Comparison of ENCODE assay signal across 15 cellular contexts in genomic region chr1:160622885-160623633, GRCh38. TPM values are rescaled to one million over a fixed set of nuclear protein-coding genes. Genes with fewer than 3 reads are reported as not detected.
DNase-seq lines count a peak whose midpoint lies in the region; ATAC-seq, FAIRE-seq and TF ChIP-seq lines count a peak whose summit lies in the region.
"Had no signal": no experiment of that assay in that cellular context is flagged by ENCODE, and none has a peak within 500 bp of the region (broad histone marks: within the 10 kb centered on the region; RNA-seq: fewer than 3 reads in every experiment).

No MANE protein-coding gene starts in this region.

- FAIRE-seq in GM12891 (lab: Jason Lieb, UNC) = peak; percentile 95

- peaks cover 18 to 74% (median 32%) of the 10 kb centered on the region in 11 experiments; a peak in 19 of 22 replicates for H3K36me3 ChIP-seq in BLaER1 treated with 17β-estradiol and CSF1 and Interleukin-3, amounts not matched to agents 10 nM and 100 nM
- no peaks in the 10 kb centered on the region for H3K36me3 ChIP-seq in PC-3 (ENCODE audit: low read depth, low read length)
- no peaks in the 10 kb centered on the region for H3K36me3 ChIP-seq in neural progenitor cell

- intact Hi-C loops in PC-3 (cut with micrococcal nuclease) = no loop called here

- H3K4me1 ChIP-seq in BLaER1 treated with 17β-estradiol and CSF1 and Interleukin-3, amounts not matched to agents 10 nM and 100 nM = peaks cover 67 to 94% (median 72%) of the 10 kb centered on the region in 10 experiments
- H3K4me1 ChIP-seq in PC-3 (ENCODE audit: insufficient read depth, low read length) (no peaks in the 10 kb centered on the region), neural progenitor cell (no peaks in the 10 kb centered on the region)

- H3K4me3 Mint-ChIP-seq in effector memory CD8-positive, alpha-beta T cell = peak overlapping the region; percentile 51 to 78
- no peak overlapping the region for H3K4me3 Mint-ChIP-seq in neural progenitor cell

- no peaks in the 10 kb centered on the region for H4K20me1 ChIP-seq in BLaER1 treated with 17β-estradiol and CSF1 and Interleukin-3, amounts not matched to agents 10 nM and 100 nM
- no peaks in the 10 kb centered on the region for H4K20me1 ChIP-seq in PC-3 (ENCODE audit: low read length)
- H4K20me1 ChIP-seq in neural progenitor cell (ENCODE audit: low read depth) = no peaks in the 10 kb centered on the region

- peak overlapping the region in 4 of 11 experiments; percentile 64 to 70 (median 66); a peak in 7 of 22 replicates for H3K9ac ChIP-seq in BLaER1 treated with 17β-estradiol and CSF1 and Interleukin-3, amounts not matched to agents 10 nM and 100 nM
- no peak overlapping the region for H3K9ac ChIP-seq in PC-3 (ENCODE audit: low read length)
- no peak overlapping the region for H3K9ac ChIP-seq in neural progenitor cell

- H3K4me2 ChIP-seq in BLaER1 treated with 17β-estradiol and CSF1 and Interleukin-3, amounts not matched to agents 10 nM and 100 nM = peak overlapping the region; percentile 66 to 95 (median 86); a peak in 21 of 22 replicates
- H3K4me2 ChIP-seq in PC-3 (ENCODE audit: low read length) = no peak overlapping the region
- no peak overlapping the region for H3K4me2 ChIP-seq in neural progenitor cell

- BruUV-seq in PC-3 (replicated peaks; lab: Mats Ljungman, UMichigan) = no TSS peak

- peak; percentile 84 for ATAC-seq in effector memory CD8-positive, alpha-beta T cell (replicated peaks)
- no peak for ATAC-seq in PC-3
- no peak for ATAC-seq in HG02623 (IDR thresholded peaks at IDR 0.05; ENCODE audit: unreplicated experiment)

- no peaks in the 10 kb centered on the region for H3K27me3 ChIP-seq in BLaER1 treated with 17β-estradiol and CSF1 and Interleukin-3, amounts not matched to agents 10 nM and 100 nM
- H3K27me3 ChIP-seq in PC-3 (ENCODE audit: low read length) (peaks cover 68% of the 10 kb centered on the region), neural progenitor cell (no peaks in the 10 kb centered on the region)

- H3K27ac ChIP-seq in BLaER1 treated with 17β-estradiol and CSF1 and Interleukin-3, amounts not matched to agents 10 nM and 100 nM = peak overlapping the region in 6 of 11 experiments; percentile 65 to 79 (median 74); a peak in 12 of 22 replicates
- H3K27ac ChIP-seq in PC-3 (ENCODE audit: low read length) (no peak overlapping the region), neural progenitor cell (no peak overlapping the region)
- H3K27ac ChIP-seq: C4-2B had no signal

- peaks cover 65 to 80% of the 10 kb centered on the region in 2 donors for H3K4me1 Mint-ChIP-seq in effector memory CD8-positive, alpha-beta T cell (ENCODE audit: low read depth in 2 of 2)
- no peaks in the 10 kb centered on the region for H3K4me1 Mint-ChIP-seq in neural progenitor cell

- peak overlapping the region in 2 of 10 experiments; percentile 32 to 52; a peak in 5 of 20 replicates for H3K4me3 ChIP-seq in BLaER1 treated with 17β-estradiol and CSF1 and Interleukin-3, amounts not matched to agents 10 nM and 100 nM
- no peak overlapping the region for H3K4me3 ChIP-seq in PC-3 (ENCODE audit: low read length)
- no peak overlapping the region for H3K4me3 ChIP-seq in neural progenitor cell

- H3K9me2 ChIP-seq in PC-3 (replicated peaks; ENCODE audit: low read length) = no peaks in the 10 kb centered on the region

- H3F3A ChIP-seq in PC-3 (ENCODE audit: low read length, unreplicated experiment) (no peaks in the 10 kb centered on the region), neural progenitor cell (ENCODE audit: low read depth) (no peaks in the 10 kb centered on the region)

- POLR2A ChIA-PET in PC-3 (lab: Charles Lee; ENCODE audit: unreplicated experiment) = no interaction called here

- H3K79me2 ChIP-seq in PC-3 (ENCODE audit: low read length) (no peaks in the 10 kb centered on the region), neural progenitor cell (ENCODE audit: low read depth) (no peaks in the 10 kb centered on the region)

- H3K27me3 Mint-ChIP-seq in effector memory CD8-positive, alpha-beta T cell = no peaks in the 10 kb centered on the region
- H3K27me3 Mint-ChIP-seq in neural progenitor cell (ENCODE audit: insufficient read depth, low read depth) = peaks cover 4% of the 10 kb centered on the region

- TF ChIP-seq CTCF in PC-3 (conservative IDR thresholded peaks at IDR 0.05; ENCODE audit: low read depth, low read length) (no peak), neural progenitor cell (IDR thresholded peaks at IDR 0.05) (no peak)

- DNase-seq in GM12891 (ENCODE audit: insufficient read length, low spot score) (no peak), T-helper 22 cell (ENCODE audit: low read depth) (peak; percentile 31), NOMO-1 (lab: John Stamatoyannopoulos, UW; ENCODE audit: unreplicated experiment in 2 of 2) (no peak), PC-3 (no peak), neural progenitor cell (ENCODE audit: low spot score) (no peak)
- no peak for DNase-seq in effector memory CD8-positive, alpha-beta T cell
- DNase-seq: dermis blood vessel endothelial cell, GF-D8, IMR-90, NCI-H187 treated with DMSO at 0.1 percent for 48 hours, NCI-H526 treated with DMSO at 0.1 percent for 48 hours, Right ventricle myocardium superior had no signal

- CTCF ChIA-PET in PC-3 (lab: Charles Lee) = no interaction called here

- H3K9me3 ChIP-seq in BLaER1 treated with 17β-estradiol and CSF1 and Interleukin-3, amounts not matched to agents 10 nM and 100 nM (replicated peaks in 1 of 11) = peaks cover 10 to 19% (median 14%) of the 10 kb centered on the region in 11 experiments; a peak in 18 of 22 replicates
- H3K9me3 ChIP-seq in PC-3 (ENCODE audit: low read length) (no peaks in the 10 kb centered on the region), neural progenitor cell (ENCODE audit: low read depth) (no peaks in the 10 kb centered on the region)

- H3K36me3 Mint-ChIP-seq in effector memory CD8-positive, alpha-beta T cell (ENCODE audit: insufficient read depth) = peaks cover 43% of the 10 kb centered on the region
- H3K36me3 Mint-ChIP-seq in neural progenitor cell = no peaks in the 10 kb centered on the region

- H3K9me3 Mint-ChIP-seq in effector memory CD8-positive, alpha-beta T cell = peaks cover 3 to 6% of the 10 kb centered on the region in 2 donors
- peaks cover 2% of the 10 kb centered on the region for H3K9me3 Mint-ChIP-seq in neural progenitor cell

- TF ChIP-seq POLR2A in GM12891 (IDR thresholded peaks at IDR 0.05; ENCODE audit: low read depth, low read length) = peak; percentile 51

- H2AFZ ChIP-seq in PC-3 (ENCODE audit: low read length) (no peak overlapping the region), neural progenitor cell (replicated peaks) (no peak overlapping the region)

- H3K27ac Mint-ChIP-seq in effector memory CD8-positive, alpha-beta T cell = peak overlapping the region; percentile 67 to 91
- no peak overlapping the region for H3K27ac Mint-ChIP-seq in neural progenitor cell

TF ChIP-seq in GM12891, 5 proteins besides CTCF, POLR2A, EP300 and RAD21:
- TF ChIP-seq POU2F2 (IDR thresholded peaks at IDR 0.05; ENCODE audit: low read depth, low read length) (peak; percentile 77), POLR2AphosphoS5 (IDR thresholded peaks at IDR 0.05; ENCODE audit: low read depth, low read length) (no peak; the same call in 1 of the 2 replicates), SPI1 (IDR thresholded peaks at IDR 0.05; ENCODE audit: low read depth, low read length) (0 out of 2 replicates have a peak, but pooled peaks have one; percentile 20)

RNA-seq across cellular contexts. Expression of gene SLAMF1, which starts 23.8 kb away (rescaled TPM):
- 102 TPM for polyA plus RNA-seq in GM12891 (2012; ENCODE audit: low read depth, missing spikeins)
- total RNA-seq in PC-3 (2014; rRNA removed) = not detected in 2 replicates
- not detected in 2 replicates for total RNA-seq in neural progenitor cell (ENCODE audit: low replicate concordance)
- total RNA-seq: dermis blood vessel endothelial cell, IMR-90 had no signal
- polyA plus RNA-seq: IMR-90 had no signal

RNA-seq across cellular contexts. Expression of gene CD84, which starts 43.8 kb away (rescaled TPM):
- 14.9 TPM for polyA plus RNA-seq in GM12891 (2012; ENCODE audit: low read depth, missing spikeins)
- total RNA-seq in PC-3 (2014; rRNA removed) = not detected in 2 replicates
- total RNA-seq in neural progenitor cell (ENCODE audit: low replicate concordance) = not detected in 2 replicates
- total RNA-seq: dermis blood vessel endothelial cell, IMR-90 had no signal
- polyA plus RNA-seq: IMR-90 had no signal

Comparison
In these comparisons a context has a peak if more than half of its experiments do, and no peak if none do; other contexts are left out.
1. H3K27ac ChIP-seq: peak in BLaER1 treated with 17β-estradiol and CSF1 and Interleukin-3, amounts not matched to agents 10 nM and 100 nM (6 of 11); none in PC-3 (single experiment) and neural progenitor cell (single experiment).
2. H3K4me2 ChIP-seq: peak in BLaER1 treated with 17β-estradiol and CSF1 and Interleukin-3, amounts not matched to agents 10 nM and 100 nM (11 of 11); none in PC-3 (single experiment) and neural progenitor cell (single experiment).